ENCODE assay signal across 1 cellular context in the genomic region with DNA sequence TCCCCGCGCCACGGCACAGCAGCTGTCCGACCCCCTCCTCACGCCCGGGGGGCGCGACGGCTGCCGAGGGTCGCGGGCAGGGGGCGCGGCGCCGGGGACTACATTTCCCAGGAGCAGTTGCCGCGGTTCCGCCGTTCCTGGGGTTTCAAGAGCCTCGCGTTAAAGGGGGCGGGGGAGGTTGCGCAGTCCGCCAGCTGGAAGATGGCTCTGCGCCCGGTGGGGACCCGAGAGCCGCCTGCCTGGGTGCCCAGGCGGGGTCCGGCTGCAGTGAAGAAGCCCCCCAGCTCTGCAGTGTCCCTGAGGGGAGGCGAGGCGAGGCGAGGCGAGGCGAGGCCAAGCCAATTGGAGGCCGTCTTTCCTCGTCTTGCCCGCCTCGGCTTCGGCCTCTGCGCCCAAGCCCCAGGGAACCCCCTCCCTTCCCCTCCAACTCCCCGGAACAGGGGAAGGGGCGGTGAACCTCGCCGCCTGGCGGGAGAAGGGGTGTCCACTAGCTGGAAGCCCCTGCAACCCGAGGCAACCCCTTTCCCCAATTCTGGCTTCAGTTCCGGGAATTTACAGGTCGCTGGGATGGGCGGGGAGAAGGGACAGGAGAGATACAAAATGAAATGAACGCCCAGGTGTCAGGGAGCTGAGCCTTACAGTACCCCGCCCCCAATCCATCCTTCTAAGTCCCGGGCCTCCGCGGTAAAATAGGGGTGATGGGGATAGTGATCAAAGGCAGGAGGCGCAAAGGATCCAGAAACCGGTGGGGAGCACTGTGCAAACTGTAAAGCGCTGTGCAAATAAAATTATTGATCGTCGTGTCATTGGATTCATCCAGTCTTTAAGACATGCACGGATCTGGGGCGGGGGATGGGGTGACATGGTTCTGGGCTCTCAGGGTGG.
A peak's percentile ranks its signal among the peaks of the same experiment; 100 is the strongest.
TF ChIP-seq lines count a peak whose summit lies in the region.

No MANE protein-coding gene starts in this region.

TF ChIP-seq in K562, 482 proteins besides CTCF, POLR2A, EP300 and RAD21 (continued from another document and continues in another):
- TF ChIP-seq, protein P1, sequence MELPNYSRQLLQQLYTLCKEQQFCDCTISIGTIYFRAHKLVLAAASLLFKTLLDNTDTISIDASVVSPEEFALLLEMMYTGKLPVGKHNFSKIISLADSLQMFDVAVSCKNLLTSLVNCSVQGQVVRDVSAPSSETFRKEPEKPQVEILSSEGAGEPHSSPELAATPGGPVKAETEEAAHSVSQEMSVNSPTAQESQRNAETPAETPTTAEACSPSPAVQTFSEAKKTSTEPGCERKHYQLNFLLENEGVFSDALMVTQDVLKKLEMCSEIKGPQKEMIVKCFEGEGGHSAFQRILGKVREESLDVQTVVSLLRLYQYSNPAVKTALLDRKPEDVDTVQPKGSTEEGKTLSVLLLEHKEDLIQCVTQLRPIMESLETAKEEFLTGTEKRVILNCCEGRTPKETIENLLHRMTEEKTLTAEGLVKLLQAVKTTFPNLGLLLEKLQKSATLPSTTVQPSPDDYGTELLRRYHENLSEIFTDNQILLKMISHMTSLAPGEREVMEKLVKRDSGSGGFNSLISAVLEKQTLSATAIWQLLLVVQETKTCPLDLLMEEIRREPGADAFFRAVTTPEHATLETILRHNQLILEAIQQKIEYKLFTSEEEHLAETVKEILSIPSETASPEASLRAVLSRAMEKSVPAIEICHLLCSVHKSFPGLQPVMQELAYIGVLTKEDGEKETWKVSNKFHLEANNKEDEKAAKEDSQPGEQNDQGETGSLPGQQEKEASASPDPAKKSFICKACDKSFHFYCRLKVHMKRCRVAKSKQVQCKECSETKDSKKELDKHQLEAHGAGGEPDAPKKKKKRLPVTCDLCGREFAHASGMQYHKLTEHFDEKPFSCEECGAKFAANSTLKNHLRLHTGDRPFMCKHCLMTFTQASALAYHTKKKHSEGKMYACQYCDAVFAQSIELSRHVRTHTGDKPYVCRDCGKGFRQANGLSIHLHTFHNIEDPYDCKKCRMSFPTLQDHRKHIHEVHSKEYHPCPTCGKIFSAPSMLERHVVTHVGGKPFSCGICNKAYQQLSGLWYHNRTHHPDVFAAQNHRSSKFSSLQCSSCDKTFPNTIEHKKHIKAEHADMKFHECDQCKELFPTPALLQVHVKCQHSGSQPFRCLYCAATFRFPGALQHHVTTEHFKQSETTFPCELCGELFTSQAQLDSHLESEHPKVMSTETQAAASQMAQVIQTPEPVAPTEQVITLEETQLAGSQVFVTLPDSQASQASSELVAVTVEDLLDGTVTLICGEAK (IDR thresholded peaks at IDR 0.05), result peak; percentile 41; the same call in 1 of the 2 replicates
- TF ChIP-seq, protein P1 (CRISPR knock-in tag; IDR thresholded peaks at IDR 0.05), result no peak
- TF ChIP-seq NONO (IDR thresholded peaks at IDR 0.05; ENCODE audit: low read depth in 2 of 2, low read length in 1 of 2), result 0 out of 4 replicates have a peak, but pooled peaks of 1 of the 2 experiments have one; percentile 14
- TF ChIP-seq MYNN (IDR thresholded peaks at IDR 0.05), result no peak
- no peak for TF ChIP-seq MYNN (CRISPR knock-in tag; IDR thresholded peaks at IDR 0.05)
- TF ChIP-seq ZKSCAN3 (CRISPR knock-in tag; IDR thresholded peaks at IDR 0.05), result no peak
- peak; percentile 68 for TF ChIP-seq ZFX (CRISPR knock-in tag; IDR thresholded peaks at IDR 0.05)
- TF ChIP-seq, protein P2, sequence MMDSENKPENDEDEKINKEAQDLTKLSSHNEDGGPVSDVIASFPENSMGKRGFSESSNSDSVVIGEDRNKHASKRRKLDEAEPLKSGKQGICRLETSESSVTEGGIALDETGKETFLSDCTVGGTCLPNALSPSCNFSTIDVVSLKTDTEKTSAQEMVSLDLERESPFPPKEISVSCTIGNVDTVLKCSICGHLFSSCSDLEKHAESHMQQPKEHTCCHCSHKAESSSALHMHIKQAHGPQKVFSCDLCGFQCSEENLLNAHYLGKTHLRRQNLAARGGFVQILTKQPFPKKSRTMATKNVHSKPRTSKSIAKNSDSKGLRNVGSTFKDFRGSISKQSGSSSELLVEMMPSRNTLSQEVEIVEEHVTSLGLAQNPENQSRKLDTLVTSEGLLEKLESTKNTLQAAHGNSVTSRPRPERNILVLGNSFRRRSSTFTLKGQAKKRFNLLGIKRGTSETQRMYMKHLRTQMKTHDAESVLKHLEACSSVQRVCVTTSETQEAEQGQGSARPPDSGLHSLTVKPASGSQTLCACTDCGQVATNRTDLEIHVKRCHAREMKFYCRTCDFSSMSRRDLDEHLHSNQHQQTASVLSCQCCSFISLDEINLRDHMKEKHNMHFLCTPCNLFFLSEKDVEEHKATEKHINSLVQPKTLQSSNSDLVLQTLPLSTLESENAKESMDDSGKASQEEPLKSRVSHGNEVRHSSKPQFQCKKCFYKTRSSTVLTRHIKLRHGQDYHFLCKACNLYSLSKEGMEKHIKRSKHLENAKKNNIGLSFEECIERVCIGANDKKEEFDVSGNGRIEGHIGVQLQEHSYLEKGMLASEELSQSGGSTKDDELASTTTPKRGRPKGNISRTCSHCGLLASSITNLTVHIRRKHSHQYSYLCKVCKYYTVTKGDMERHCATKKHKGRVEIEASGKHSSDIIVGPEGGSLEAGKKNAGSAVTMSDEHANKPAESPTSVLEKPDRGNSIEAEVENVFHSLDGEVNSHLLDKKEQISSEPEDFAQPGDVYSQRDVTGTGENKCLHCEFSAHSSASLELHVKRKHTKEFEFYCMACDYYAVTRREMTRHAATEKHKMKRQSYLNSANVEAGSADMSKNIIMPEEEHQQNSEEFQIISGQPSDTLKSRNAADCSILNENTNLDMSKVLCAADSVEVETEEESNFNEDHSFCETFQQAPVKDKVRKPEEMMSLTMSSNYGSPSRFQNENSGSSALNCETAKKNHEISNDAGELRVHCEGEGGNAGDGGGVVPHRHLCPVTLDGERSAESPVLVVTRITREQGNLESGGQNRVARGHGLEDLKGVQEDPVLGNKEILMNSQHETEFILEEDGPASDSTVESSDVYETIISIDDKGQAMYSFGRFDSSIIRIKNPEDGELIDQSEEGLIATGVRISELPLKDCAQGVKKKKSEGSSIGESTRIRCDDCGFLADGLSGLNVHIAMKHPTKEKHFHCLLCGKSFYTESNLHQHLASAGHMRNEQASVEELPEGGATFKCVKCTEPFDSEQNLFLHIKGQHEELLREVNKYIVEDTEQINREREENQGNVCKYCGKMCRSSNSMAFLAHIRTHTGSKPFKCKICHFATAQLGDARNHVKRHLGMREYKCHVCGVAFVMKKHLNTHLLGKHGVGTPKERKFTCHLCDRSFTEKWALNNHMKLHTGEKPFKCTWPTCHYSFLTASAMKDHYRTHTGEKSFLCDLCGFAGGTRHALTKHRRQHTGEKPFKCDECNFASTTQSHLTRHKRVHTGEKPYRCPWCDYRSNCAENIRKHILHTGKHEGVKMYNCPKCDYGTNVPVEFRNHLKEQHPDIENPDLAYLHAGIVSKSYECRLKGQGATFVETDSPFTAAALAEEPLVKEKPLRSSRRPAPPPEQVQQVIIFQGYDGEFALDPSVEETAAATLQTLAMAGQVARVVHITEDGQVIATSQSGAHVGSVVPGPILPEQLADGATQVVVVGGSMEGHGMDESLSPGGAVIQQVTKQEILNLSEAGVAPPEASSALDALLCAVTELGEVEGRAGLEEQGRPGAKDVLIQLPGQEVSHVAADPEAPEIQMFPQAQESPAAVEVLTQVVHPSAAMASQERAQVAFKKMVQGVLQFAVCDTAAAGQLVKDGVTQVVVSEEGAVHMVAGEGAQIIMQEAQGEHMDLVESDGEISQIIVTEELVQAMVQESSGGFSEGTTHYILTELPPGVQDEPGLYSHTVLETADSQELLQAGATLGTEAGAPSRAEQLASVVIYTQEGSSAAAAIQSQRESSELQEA (IDR thresholded peaks at IDR 0.05; ENCODE audit: low read depth), result no peak
- no peak for TF ChIP-seq SNRNP70 (optimal IDR thresholded peaks at IDR 0.05; ENCODE audit: low read depth, low read length)
- no peak for TF ChIP-seq ZNF586 (CRISPR knock-in tag; conservative IDR thresholded peaks at IDR 0.05)
- no peak for TF ChIP-seq KAT2B (IDR thresholded peaks at IDR 0.05; ENCODE audit: low read depth, low read length)
- TF ChIP-seq ZSCAN29 (IDR thresholded peaks at IDR 0.05), result no peak
- no peak for TF ChIP-seq ZNF324 (CRISPR knock-in tag; IDR thresholded peaks at IDR 0.05)
- peak; percentile 66 for TF ChIP-seq ZNF263 (CRISPR knock-in tag; IDR thresholded peaks at IDR 0.05; ENCODE audit: borderline replicate concordance)
- TF ChIP-seq SAFB2 (IDR thresholded peaks at IDR 0.05; ENCODE audit: borderline replicate concordance, low read depth, low read length, severe bottlenecking), result no peak
- no peak for TF ChIP-seq RUNX1 (IDR thresholded peaks at IDR 0.05; ENCODE audit: low read depth)
- TF ChIP-seq ZNF644 (tag; IDR thresholded peaks at IDR 0.05; ENCODE audit: low read depth), result peak; percentile 67
- TF ChIP-seq, protein P3, sequence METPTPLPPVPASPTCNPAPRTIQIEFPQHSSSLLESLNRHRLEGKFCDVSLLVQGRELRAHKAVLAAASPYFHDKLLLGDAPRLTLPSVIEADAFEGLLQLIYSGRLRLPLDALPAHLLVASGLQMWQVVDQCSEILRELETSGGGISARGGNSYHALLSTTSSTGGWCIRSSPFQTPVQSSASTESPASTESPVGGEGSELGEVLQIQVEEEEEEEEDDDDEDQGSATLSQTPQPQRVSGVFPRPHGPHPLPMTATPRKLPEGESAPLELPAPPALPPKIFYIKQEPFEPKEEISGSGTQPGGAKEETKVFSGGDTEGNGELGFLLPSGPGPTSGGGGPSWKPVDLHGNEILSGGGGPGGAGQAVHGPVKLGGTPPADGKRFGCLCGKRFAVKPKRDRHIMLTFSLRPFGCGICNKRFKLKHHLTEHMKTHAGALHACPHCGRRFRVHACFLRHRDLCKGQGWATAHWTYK (CRISPR knock-in tag; IDR thresholded peaks at IDR 0.05), result no peak
- no peak for TF ChIP-seq NFE2 (IDR thresholded peaks at IDR 0.05; ENCODE audit: low read depth)
- 0 out of 2 replicates have a peak, but pooled peaks have one; percentile 23 for TF ChIP-seq RB1 (IDR thresholded peaks at IDR 0.05; ENCODE audit: low read depth)
- peak in 1 of 2 experiments; percentile 68; a peak in 1 of 4 replicates for TF ChIP-seq SIN3A (IDR thresholded peaks at IDR 0.05; ENCODE audit: borderline replicate concordance in 2 of 2, control insufficient read depth in 1 of 2, low read depth in 2 of 2, low read length in 2 of 2)
- TF ChIP-seq PML (IDR thresholded peaks at IDR 0.05; ENCODE audit: low read length), result no peak
- TF ChIP-seq NCOA1 (IDR thresholded peaks at IDR 0.05; ENCODE audit: low read depth), result no peak
- TF ChIP-seq BRD4 (IDR thresholded peaks at IDR 0.05), result peak; percentile 71
- no peak for TF ChIP-seq JUN (IDR thresholded peaks at IDR 0.05; ENCODE audit: borderline replicate concordance, low read depth, low read length)
- no peak for TF ChIP-seq JUN (CRISPR knock-in tag; IDR thresholded peaks at IDR 0.05; ENCODE audit: borderline replicate concordance)
- no peak for TF ChIP-seq KLF6 (CRISPR knock-in tag; IDR thresholded peaks at IDR 0.05; ENCODE audit: borderline replicate concordance)
- 0 out of 2 replicates have a peak, but pooled peaks have one; percentile 53 for TF ChIP-seq RBM14 (IDR thresholded peaks at IDR 0.05; ENCODE audit: borderline replicate concordance, insufficient read depth, low read depth, low read length)
- TF ChIP-seq, protein P4, sequence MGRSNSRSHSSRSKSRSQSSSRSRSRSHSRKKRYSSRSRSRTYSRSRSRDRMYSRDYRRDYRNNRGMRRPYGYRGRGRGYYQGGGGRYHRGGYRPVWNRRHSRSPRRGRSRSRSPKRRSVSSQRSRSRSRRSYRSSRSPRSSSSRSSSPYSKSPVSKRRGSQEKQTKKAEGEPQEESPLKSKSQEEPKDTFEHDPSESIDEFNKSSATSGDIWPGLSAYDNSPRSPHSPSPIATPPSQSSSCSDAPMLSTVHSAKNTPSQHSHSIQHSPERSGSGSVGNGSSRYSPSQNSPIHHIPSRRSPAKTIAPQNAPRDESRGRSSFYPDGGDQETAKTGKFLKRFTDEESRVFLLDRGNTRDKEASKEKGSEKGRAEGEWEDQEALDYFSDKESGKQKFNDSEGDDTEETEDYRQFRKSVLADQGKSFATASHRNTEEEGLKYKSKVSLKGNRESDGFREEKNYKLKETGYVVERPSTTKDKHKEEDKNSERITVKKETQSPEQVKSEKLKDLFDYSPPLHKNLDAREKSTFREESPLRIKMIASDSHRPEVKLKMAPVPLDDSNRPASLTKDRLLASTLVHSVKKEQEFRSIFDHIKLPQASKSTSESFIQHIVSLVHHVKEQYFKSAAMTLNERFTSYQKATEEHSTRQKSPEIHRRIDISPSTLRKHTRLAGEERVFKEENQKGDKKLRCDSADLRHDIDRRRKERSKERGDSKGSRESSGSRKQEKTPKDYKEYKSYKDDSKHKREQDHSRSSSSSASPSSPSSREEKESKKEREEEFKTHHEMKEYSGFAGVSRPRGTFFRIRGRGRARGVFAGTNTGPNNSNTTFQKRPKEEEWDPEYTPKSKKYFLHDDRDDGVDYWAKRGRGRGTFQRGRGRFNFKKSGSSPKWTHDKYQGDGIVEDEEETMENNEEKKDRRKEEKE (IDR thresholded peaks at IDR 0.05; ENCODE audit: borderline replicate concordance in 1 of 2, control insufficient read depth in 1 of 2, low read depth in 2 of 2, low read length in 1 of 2), result no peak
- TF ChIP-seq ETV6 (IDR thresholded peaks at IDR 0.05; ENCODE audit: borderline replicate concordance in 1 of 2, low read depth in 2 of 2, low read length in 1 of 2), result no peak
- TF ChIP-seq ETV6 (CRISPR knock-in tag; IDR thresholded peaks at IDR 0.05; ENCODE audit: borderline replicate concordance), result no peak
